Comparison of ENCODE assay signal across 9 cellular contexts in genomic region chr17:42101513-42102292, GRCh38. TPM values are rescaled to one million over a fixed set of nuclear protein-coding genes. Genes with fewer than 3 reads are reported as not detected.
DNase-seq lines count a peak whose midpoint lies in the region; ATAC-seq, FAIRE-seq and TF ChIP-seq lines count a peak whose summit lies in the region.
"Had no signal": no experiment of that assay in that cellular context is flagged by ENCODE, and none has a peak within 500 bp of the region (broad histone marks: within the 10 kb centered on the region; RNA-seq: fewer than 3 reads in every experiment).

No MANE protein-coding gene starts in this region.

- no peaks in the 10 kb centered on the region for H3K9me2 ChIP-seq in SU-DHL-6 (replicated peaks; ENCODE audit: insufficient read depth, low read length)

- DNase-seq in COR-L47 (lab: John Stamatoyannopoulos, UW) (peak; percentile 18), HTR-8/SVneo (ENCODE audit: insufficient read length, low spot score) (peak; percentile 80), adrenal gland (peak; percentile 80 to 91 (median 85)), right cardiac atrium (peak; percentile 80 to 93 (median 93)), sciatic nerve (ENCODE audit: low spot score) (peak; percentile 87), NCI-H510A treated with DMSO at 0.1 percent for 48 hours (lab: John Stamatoyannopoulos, UW) (no peak)

- H3K4me3 ChIP-seq in SU-DHL-6 (ENCODE audit: insufficient read depth, low read length, poor library complexity, severe bottlenecking) (no peak overlapping the region), adrenal gland (no peak overlapping the region), right cardiac atrium (ENCODE audit: low read length) (no peak overlapping the region)

- no peaks in the 10 kb centered on the region for H3F3A ChIP-seq in SU-DHL-6 (ENCODE audit: insufficient read depth)

- 36 to 51% (median 42%) methylated on average over 4 to 14 of the region's 14 CpGs for WGBS in adrenal gland, 4 donors
- WGBS in right cardiac atrium: 37% methylated on average over 14 of the region's 14 CpGs

- no peak overlapping the region for H2AFZ ChIP-seq in SU-DHL-6 (ENCODE audit: low read depth, low read length, severe bottlenecking)

- TF ChIP-seq POLR2A in adrenal gland (IDR thresholded peaks at IDR 0.05): no peak

- peak; percentile 77 to 83 for ATAC-seq in right cardiac atrium
- ATAC-seq in sciatic nerve: peak; percentile 78
- no peak for ATAC-seq in GM19328 (IDR thresholded peaks at IDR 0.05; ENCODE audit: unreplicated experiment)

- no peak overlapping the region for H3K4me2 ChIP-seq in SU-DHL-6 (ENCODE audit: low read depth, low read length, poor library complexity, severe bottlenecking)

- H3K27me3 ChIP-seq in SU-DHL-6 (ENCODE audit: low read length) (no peaks in the 10 kb centered on the region), adrenal gland (peaks cover 7% of the 10 kb centered on the region), right cardiac atrium (ENCODE audit: control insufficient read depth, insufficient read depth) (no peaks in the 10 kb centered on the region)

- no peak overlapping the region for H3K9ac ChIP-seq in SU-DHL-6 (ENCODE audit: low read length)

- H4K20me1 ChIP-seq in SU-DHL-6 (ENCODE audit: low read depth, low read length): no peaks in the 10 kb centered on the region

- TF ChIP-seq CTCF in SU-DHL-6 (IDR thresholded peaks at IDR 0.05; ENCODE audit: insufficient read depth, low read length, poor library complexity, severe bottlenecking) (peak; percentile 97), adrenal gland (IDR thresholded peaks at IDR 0.05) (peak; percentile 72 to 87 (median 82))

- FAIRE-seq in HTR-8/SVneo (lab: Jason Lieb, UNC): peak; percentile 85
- FAIRE-seq: TTC549 had no signal

- intact Hi-C loops in adrenal gland (cut with DNase I): loop anchor here in 1 of 2 donors (5.0 kb wide), 1 partner anchor 34 kb away; no protein-coding TSS in a partner anchor
- intact Hi-C loops in right cardiac atrium (cut with DNase I): loop anchor here in 2 of 4 donors (5.0 kb wide), 2 partner anchors 74 to 139 kb away; no protein-coding TSS in a partner anchor
- intact Hi-C loops in sciatic nerve (cut with DNase I): no loop called here

- H3K4me1 ChIP-seq in adrenal gland (replicated peaks in 1 of 2): peaks cover 0 to 4% of the 10 kb centered on the region in 2 donors
- H3K4me1 ChIP-seq in right cardiac atrium (ENCODE audit: control insufficient read depth, insufficient read depth, low read length): no peaks in the 10 kb centered on the region

- H3K79me2 ChIP-seq in SU-DHL-6 (ENCODE audit: insufficient read depth, low read length): no peaks in the 10 kb centered on the region

- H3K36me3 ChIP-seq in SU-DHL-6 (ENCODE audit: low read length) (no peaks in the 10 kb centered on the region), adrenal gland (replicated peaks in 1 of 2) (peaks cover 0 to 7% of the 10 kb centered on the region in 2 donors)

- H3K9me3 ChIP-seq in SU-DHL-6 (ENCODE audit: insufficient read depth, low read length): no peaks in the 10 kb centered on the region
- no peaks in the 10 kb centered on the region for H3K9me3 ChIP-seq in adrenal gland (replicated peaks in 1 of 3)
- no peaks in the 10 kb centered on the region for H3K9me3 ChIP-seq in right cardiac atrium (ENCODE audit: control insufficient read depth, low read length)

- H3K27ac ChIP-seq in SU-DHL-6 (ENCODE audit: low read depth, low read length): no peak overlapping the region
- H3K27ac ChIP-seq in adrenal gland: no peak overlapping the region
- H3K27ac ChIP-seq in right cardiac atrium (ENCODE audit: low read length): no peak overlapping the region

RNA-seq across cellular contexts. Expression of gene ZNF385C, which starts 3.4 kb away (rescaled TPM):
- total RNA-seq in adrenal gland: under 1 TPM in 2 of 8 donors, not detected in 6; 0.07 to 0.11 TPM
- polyA plus RNA-seq in adrenal gland: under 1 TPM; 0.11 to 0.16 (median 0.13) TPM
- under 1 TPM in 3 of 4 donors, not detected in 1; 0.29 to 0.42 (median 0.31) TPM for total RNA-seq in right cardiac atrium
- polyA plus RNA-seq in right cardiac atrium: 0.32 TPM
- 3.0 TPM for total RNA-seq in sciatic nerve

RNA-seq across cellular contexts. Expression of gene DHX58, which starts 10.8 kb away (rescaled TPM):
- total RNA-seq in adrenal gland: 10 to 100 TPM; 17.9 to 40.8 (median 31.9) TPM
- 100 to 1,000 TPM in 1 of 3 donors, 10 to 100 TPM in 2; 16.3 to 117 (median 88.0) TPM for polyA plus RNA-seq in adrenal gland
- total RNA-seq in right cardiac atrium: 1 to 10 TPM; 5.4 to 8.0 (median 6.1) TPM
- 7.2 TPM for polyA plus RNA-seq in right cardiac atrium
- total RNA-seq in sciatic nerve: 24.8 TPM

RNA-seq across cellular contexts. Expression of gene KAT2A, which starts 19.5 kb away (rescaled TPM):
- total RNA-seq in adrenal gland (100 to 1,000 TPM in 1 of 8 donors, 10 to 100 TPM in 7; 16.0 to 136 (median 57.3) TPM), right cardiac atrium (10 to 100 TPM; 15.8 to 32.4 (median 23.3) TPM), sciatic nerve (58.0 TPM)
- polyA plus RNA-seq in adrenal gland (100 to 1,000 TPM in 2 of 3 donors, 10 to 100 TPM in 1; 23.7 to 671 (median 386) TPM), right cardiac atrium (30.1 TPM)

RNA-seq across cellular contexts. Expression of gene HSPB9, which starts 20.9 kb away (rescaled TPM):
- under 1 TPM in 4 of 8 donors, not detected in 4; 0.14 to 0.27 (median 0.17) TPM for total RNA-seq in adrenal gland
- under 1 TPM in 2 of 3 donors, not detected in 1; 0.20 to 0.72 TPM for polyA plus RNA-seq in adrenal gland
- total RNA-seq in right cardiac atrium: under 1 TPM in 3 of 4 donors, not detected in 1; 0.20 to 0.21 (median 0.20) TPM
- 0.18 TPM for polyA plus RNA-seq in right cardiac atrium
- not detected for total RNA-seq in sciatic nerve

RNA-seq across cellular contexts. Expression of gene C17orf113, which starts 51.3 kb away (rescaled TPM):
- total RNA-seq in adrenal gland (1 to 10 TPM in 1 of 8 donors, under 1 TPM in 7; 0.14 to 1.1 (median 0.60) TPM), right cardiac atrium (1 to 10 TPM in 1 of 4 donors, under 1 TPM in 3; 0.60 to 1.2 (median 0.66) TPM), sciatic nerve (2.9 TPM)
- polyA plus RNA-seq in adrenal gland (under 1 TPM; 0.20 to 0.72 (median 0.34) TPM), right cardiac atrium (0.91 TPM)
